Comparison of ENCODE assay signal across 8 cellular contexts in genomic region chr17:36591434-36592315, GRCh38. TPM values are rescaled to one million over a fixed set of nuclear protein-coding genes. Genes with fewer than 3 reads are reported as not detected.
DNase-seq lines count a peak whose midpoint lies in the region; ATAC-seq and TF ChIP-seq lines count a peak whose summit lies in the region.

DHRS11 (plus strand) TSS chr17:36591879; CDS start chr17:36592010, 131 bp downstream.

- ATAC-seq in GM21786 (IDR thresholded peaks at IDR 0.05; ENCODE audit: unreplicated experiment) (peak; percentile 74), omental fat pad (ENCODE audit: low FRiP score) (peak; percentile 94)

- DNase-seq in DMS79 treated with DMSO at 0.1 percent for 48 hours (lab: John Stamatoyannopoulos, UW) (peak; percentile 63), M059J (ENCODE audit: low read depth) (peak; percentile 76), SK-N-DZ (ENCODE audit: low spot score) (peak; percentile 73), globus pallidus (ENCODE audit: low spot score) (peak; percentile 65), omental fat pad (ENCODE audit: low spot score) (peak; percentile 47), superior temporal gyrus (ENCODE audit: extremely low spot score) (peak; percentile 73)
- peak; percentile 80 for DNase-seq in activated naive CD4-positive, alpha-beta T cell treated with anti-CD3 and anti-CD28 coated beads, Interleukin-2, amount 50 U/mL, for 16 hours

- TF ChIP-seq CTCF in omental fat pad (IDR thresholded peaks at IDR 0.05), result no peak

RNA-seq across cellular contexts. Expression of gene DHRS11, which starts in this region (rescaled TPM):
- total RNA-seq in M059J (2014; rRNA removed; shearing (Covaris generic)), result 15.4 and 20.2 TPM in 2 replicates
- 12.3 and 12.5 TPM in 2 replicates for polyA plus RNA-seq in SK-N-DZ (2014; cell fraction: cytosol; rRNA removed)
- polyA plus RNA-seq in SK-N-DZ (2014; cell fraction: nucleus; rRNA removed), result 25.5 and 34.7 TPM in 2 replicates
- 10 to 100 TPM in 2 of 4 donors, 1 to 10 TPM in 2; 5.6 to 19.8 (median 11.1) TPM for total RNA-seq in omental fat pad

Comparison
In these comparisons a context has a peak if more than half of its experiments do, and no peak if none do; other contexts are left out.
1. Peak in every context shown above with its lines: DNase-seq and ATAC-seq.